Comparison of ENCODE assay signal across 9 cellular contexts in the genomic region with DNA sequence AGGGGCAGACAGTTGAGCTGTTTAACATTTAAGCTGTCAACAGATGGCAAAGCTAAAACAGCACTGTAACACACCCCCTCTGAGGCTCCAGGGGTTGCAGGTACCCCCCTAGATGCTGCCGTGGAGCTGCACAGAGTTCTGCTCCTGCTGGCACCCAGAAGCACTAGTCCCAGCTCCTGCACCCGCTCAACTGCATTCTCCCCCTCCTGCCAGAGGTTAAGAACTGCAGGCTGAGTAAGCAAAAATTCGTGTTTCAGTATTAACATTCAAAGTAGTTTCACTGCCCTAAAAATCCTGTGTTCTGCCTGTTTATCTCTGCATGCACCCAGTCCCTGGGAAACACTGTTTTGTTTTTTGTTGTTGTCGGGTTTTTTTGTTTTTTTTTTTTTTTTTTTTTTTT.
DNase-seq lines count a peak whose midpoint lies in the region; ATAC-seq, FAIRE-seq and TF ChIP-seq lines count a peak whose summit lies in the region.
"Had no signal": no experiment of that assay in that cellular context is flagged by ENCODE, and none has a peak within 500 bp of the region (broad histone marks: within the 10 kb centered on the region; RNA-seq: fewer than 3 reads in every experiment).

No MANE protein-coding gene starts in this region.

- CTCF ChIA-PET in MCF 10A (lab: Yijun Ruan, JAX): interaction anchor here (0.8 kb wide), 1 partner anchor 38 kb away, joined by 3 read pairs; no protein-coding TSS in a partner anchor

- no peaks in the 10 kb centered on the region for H4K20me1 ChIP-seq in MM.1S (ENCODE audit: insufficient read depth, low read length)

- H3K4me3 Mint-ChIP-seq in MCF 10A (ENCODE audit: unreplicated experiment): no peak overlapping the region
- H3K4me3 Mint-ChIP-seq: activated naive CD8-positive, alpha-beta T cell treated with anti-CD3 and anti-CD28 coated beads, Interleukin-2, amount 10 ng/mL, durations not matched to agents 7 days and 5 days had no signal

- no peaks in the 10 kb centered on the region for H3K36me3 Mint-ChIP-seq in MCF 10A (ENCODE audit: insufficient read depth, unreplicated experiment)
- H3K36me3 Mint-ChIP-seq: activated naive CD8-positive, alpha-beta T cell treated with anti-CD3 and anti-CD28 coated beads, Interleukin-2, amount 10 ng/mL, durations not matched to agents 7 days and 5 days had no signal

- no peak overlapping the region for H3K27ac Mint-ChIP-seq in MCF 10A (ENCODE audit: low read depth, unreplicated experiment)
- H3K27ac Mint-ChIP-seq: activated naive CD8-positive, alpha-beta T cell treated with anti-CD3 and anti-CD28 coated beads, Interleukin-2, amount 10 ng/mL, durations not matched to agents 7 days and 5 days had no signal

- no peak for TF ChIP-seq POLR2A in breast epithelium (IDR thresholded peaks at IDR 0.05)

- H3K4me3 ChIP-seq in breast epithelium (no peak overlapping the region), MM.1S (ENCODE audit: low read length) (no peak overlapping the region), bronchial epithelial cell (ENCODE audit: low read depth, low read length) (no peak overlapping the region)

- no peak overlapping the region for H3K27ac ChIP-seq in breast epithelium
- no peak overlapping the region for H3K27ac ChIP-seq in MM.1S (ENCODE audit: low read length)

- TF ChIP-seq CTCF in MCF 10A (IDR thresholded peaks at IDR 0.05; ENCODE audit: unreplicated experiment): peak; percentile 41
- TF ChIP-seq CTCF in breast epithelium (IDR thresholded peaks at IDR 0.05): no peak
- TF ChIP-seq CTCF in MM.1S (IDR thresholded peaks at IDR 0.05; ENCODE audit: low read length): peak; percentile 70
- peak; percentile 50 for TF ChIP-seq CTCF in bronchial epithelial cell (IDR thresholded peaks at IDR 0.05; ENCODE audit: insufficient read depth, low read length, severe bottlenecking)

- H3K36me3 ChIP-seq in breast epithelium (no peaks in the 10 kb centered on the region), MM.1S (replicated peaks; ENCODE audit: insufficient read depth, low read length) (no peaks in the 10 kb centered on the region), bronchial epithelial cell (ENCODE audit: control insufficient read depth, insufficient read depth, low read length) (no peaks in the 10 kb centered on the region)

- peak; percentile 42 for DNase-seq in MCF 10A (ENCODE audit: unreplicated experiment)
- DNase-seq in breast epithelium (ENCODE audit: low spot score in 2 of 2): no peak
- peak; percentile 93 for DNase-seq in MM.1S
- peak; percentile 23 for DNase-seq in bronchial epithelial cell (ENCODE audit: low read depth)
- peak; percentile 9 for DNase-seq in urothelium cell line (ENCODE audit: low spot score)
- DNase-seq in NCI-H2107 (lab: John Stamatoyannopoulos, UW): no peak
- no peak for DNase-seq in amniotic stem cell (lab: John Stamatoyannopoulos, UW)
- DNase-seq: activated naive CD8-positive, alpha-beta T cell treated with anti-CD3 and anti-CD28 coated beads, Interleukin-2, amount 10 ng/mL, durations not matched to agents 7 days and 5 days had no signal

- H3K4me2 ChIP-seq in MM.1S (ENCODE audit: low read depth, low read length): peak overlapping the region; percentile 3; the same call in 1 of the 2 replicates

- intact Hi-C loops in MCF 10A (cut with micrococcal nuclease): no loop called here
- intact Hi-C loops in breast epithelium (cut with DNase I; ENCODE audit: low total_unique reads): no loop called here

- H3K4me1 ChIP-seq in breast epithelium: no peaks in the 10 kb centered on the region
- H3K4me1 ChIP-seq in MM.1S (ENCODE audit: low read length): peaks cover 10% of the 10 kb centered on the region

- H2AFZ ChIP-seq in MM.1S (ENCODE audit: low read length): peak overlapping the region; percentile 61

- H3K9me3 Mint-ChIP-seq in MCF 10A (ENCODE audit: unreplicated experiment): no peaks in the 10 kb centered on the region

- H3K9me3 ChIP-seq in breast epithelium (no peaks in the 10 kb centered on the region), MM.1S (replicated peaks; ENCODE audit: insufficient read depth, low read length) (no peaks in the 10 kb centered on the region)

- no peaks in the 10 kb centered on the region for H3K79me2 ChIP-seq in MM.1S (ENCODE audit: low read length)

- H3K9ac ChIP-seq in MM.1S (ENCODE audit: low read length): no peak overlapping the region

- H3F3A ChIP-seq in MM.1S (ENCODE audit: insufficient read depth, low read length): 0 out of 2 replicates have a peak, but pooled peaks cover 3% of the 10 kb centered on the region

- FAIRE-seq in bronchial epithelial cell (lab: Jason Lieb, UNC): no peak
- FAIRE-seq in urothelium cell line (lab: Jason Lieb, UNC): no peak

- H3K4me1 Mint-ChIP-seq in MCF 10A (ENCODE audit: insufficient read depth, unreplicated experiment): no peaks in the 10 kb centered on the region
- H3K4me1 Mint-ChIP-seq: activated naive CD8-positive, alpha-beta T cell treated with anti-CD3 and anti-CD28 coated beads, Interleukin-2, amount 10 ng/mL, durations not matched to agents 7 days and 5 days had no signal

- BruUV-seq in MCF 10A (replicated peaks; lab: Mats Ljungman, UMichigan): no TSS peak

- H3K27me3 ChIP-seq in breast epithelium (no peaks in the 10 kb centered on the region), MM.1S (replicated peaks; ENCODE audit: insufficient read depth, low read length) (no peaks in the 10 kb centered on the region), bronchial epithelial cell (ENCODE audit: control insufficient read depth, insufficient read depth, low read length) (no peaks in the 10 kb centered on the region)

- H3K27me3 Mint-ChIP-seq in MCF 10A (ENCODE audit: insufficient read depth, unreplicated experiment): peaks cover 87% of the 10 kb centered on the region
- H3K27me3 Mint-ChIP-seq: activated naive CD8-positive, alpha-beta T cell treated with anti-CD3 and anti-CD28 coated beads, Interleukin-2, amount 10 ng/mL, durations not matched to agents 7 days and 5 days had no signal

- no peaks in the 10 kb centered on the region for H3K9me2 ChIP-seq in MM.1S (replicated peaks; ENCODE audit: insufficient read depth, low read length)

- POLR2A ChIA-PET in MCF 10A (lab: Yijun Ruan, JAX): no interaction called here

- peak; percentile 98 for ATAC-seq in HG02588 (IDR thresholded peaks at IDR 0.05; ENCODE audit: unreplicated experiment)

Comparison
In these comparisons a context has a peak if more than half of its experiments do, and no peak if none do; other contexts are left out.
1. DNase-seq: peak in MCF 10A (single experiment), MM.1S (single experiment), bronchial epithelial cell (single experiment) and urothelium cell line (single experiment); none in breast epithelium (0 of 2), NCI-H2107 (single experiment) and amniotic stem cell (single experiment).
2. CTCF ChIP-seq: peak in MCF 10A (single experiment), MM.1S (single experiment) and bronchial epithelial cell (single experiment); none in breast epithelium (0 of 3).